2 cellular contexts compared by ENCODE assay signal in genomic region chr11:2157294-2158040, GRCh38.
TF ChIP-seq lines count a peak whose summit lies in the region.

No MANE protein-coding gene starts in this region.

TF ChIP-seq in liver, 16 proteins besides CTCF, POLR2A, EP300 and RAD21:
- TF ChIP-seq JUND (IDR thresholded peaks at IDR 0.05) (no peak), YY1 (IDR thresholded peaks at IDR 0.05) (peak; percentile 16), MAX (IDR thresholded peaks at IDR 0.05) (peak; percentile 43), RXRA (IDR thresholded peaks at IDR 0.05) (peak in 1 of 2 donors; percentile 19), HNF4A (conservative IDR thresholded peaks at IDR 0.05) (no peak), NR2F2 (IDR thresholded peaks at IDR 0.05) (no peak), GABPA (IDR thresholded peaks at IDR 0.05 in 1 of 2, conservative IDR thresholded peaks at IDR 0.05 in 1 of 2) (no peak), HNF4G (IDR thresholded peaks at IDR 0.05) (no peak)

TF ChIP-seq in HepG2, 621 proteins besides CTCF, POLR2A, EP300 and RAD21:
- TF ChIP-seq CEBPZ (IDR thresholded peaks at IDR 0.05; ENCODE audit: low read length) (no peak), PBX2 (CRISPR knock-in tag; IDR thresholded peaks at IDR 0.05) (no peak), HNF4A (CRISPR knock-in tag; IDR thresholded peaks at IDR 0.05) (no peak), FOXK1 (CRISPR knock-in tag; IDR thresholded peaks at IDR 0.05; ENCODE audit: borderline replicate concordance, low read depth) (no peak), ZNF776 (CRISPR knock-in tag; IDR thresholded peaks at IDR 0.05) (no peak), SIN3B (IDR thresholded peaks at IDR 0.05; ENCODE audit: low read length) (no peak), MAFK (conservative IDR thresholded peaks at IDR 0.05 in 1 of 2, IDR thresholded peaks at IDR 0.05 in 1 of 2; ENCODE audit: low read length in 2 of 2) (no peak), ZNF18 (CRISPR knock-in tag; IDR thresholded peaks at IDR 0.05; ENCODE audit: insufficient replicate concordance) (no peak), HMG20B (CRISPR knock-in tag; conservative IDR thresholded peaks at IDR 0.05) (no peak), CBFB (CRISPR knock-in tag; IDR thresholded peaks at IDR 0.05) (no peak), ZNF331 (CRISPR knock-in tag; IDR thresholded peaks at IDR 0.05) (no peak), CSRNP1 (CRISPR knock-in tag; IDR thresholded peaks at IDR 0.05) (no peak), ETV6 (CRISPR knock-in tag; conservative IDR thresholded peaks at IDR 0.05) (no peak), RFX3 (CRISPR knock-in tag; IDR thresholded peaks at IDR 0.05) (no peak), ZNF430 (CRISPR knock-in tag; IDR thresholded peaks at IDR 0.05) (no peak), MAFG (CRISPR knock-in tag; IDR thresholded peaks at IDR 0.05) (no peak), KAT2B (IDR thresholded peaks at IDR 0.05; ENCODE audit: borderline replicate concordance, low read depth, low read length) (no peak)
